ENCODE assay signal across 3 cellular contexts in the genomic region with DNA sequence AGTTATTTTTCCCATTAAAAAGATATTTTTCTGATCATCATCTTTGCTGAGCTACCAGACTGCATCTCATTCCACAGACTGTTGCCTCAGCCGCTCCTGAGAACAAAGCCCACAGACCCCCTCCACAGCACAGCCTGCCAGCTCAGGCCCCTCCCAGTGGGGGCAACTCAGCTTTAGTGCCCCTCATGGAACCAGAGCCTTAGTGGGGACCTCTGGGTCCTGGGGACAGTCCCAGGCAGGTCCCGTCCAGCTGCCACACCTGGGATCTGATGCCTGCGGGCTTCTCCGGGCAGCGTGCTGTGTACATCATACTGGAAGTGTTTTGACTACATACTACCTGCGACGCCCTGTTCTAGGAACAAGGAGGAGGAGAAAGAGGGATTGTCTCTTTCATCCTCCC.
"Had no signal": no experiment of that assay in that cellular context is flagged by ENCODE, and none has a peak within 500 bp of the region (broad histone marks: within the 10 kb centered on the region; RNA-seq: fewer than 3 reads in every experiment).

No MANE protein-coding gene starts in this region.

- DNase-seq: GDM1, GF-D8 had no signal

- ATAC-seq: GM12878 had no signal

- H3K4me3 ChIP-seq: GM12878 had no signal
